13 cellular contexts compared by ENCODE assay signal in the genomic region with DNA sequence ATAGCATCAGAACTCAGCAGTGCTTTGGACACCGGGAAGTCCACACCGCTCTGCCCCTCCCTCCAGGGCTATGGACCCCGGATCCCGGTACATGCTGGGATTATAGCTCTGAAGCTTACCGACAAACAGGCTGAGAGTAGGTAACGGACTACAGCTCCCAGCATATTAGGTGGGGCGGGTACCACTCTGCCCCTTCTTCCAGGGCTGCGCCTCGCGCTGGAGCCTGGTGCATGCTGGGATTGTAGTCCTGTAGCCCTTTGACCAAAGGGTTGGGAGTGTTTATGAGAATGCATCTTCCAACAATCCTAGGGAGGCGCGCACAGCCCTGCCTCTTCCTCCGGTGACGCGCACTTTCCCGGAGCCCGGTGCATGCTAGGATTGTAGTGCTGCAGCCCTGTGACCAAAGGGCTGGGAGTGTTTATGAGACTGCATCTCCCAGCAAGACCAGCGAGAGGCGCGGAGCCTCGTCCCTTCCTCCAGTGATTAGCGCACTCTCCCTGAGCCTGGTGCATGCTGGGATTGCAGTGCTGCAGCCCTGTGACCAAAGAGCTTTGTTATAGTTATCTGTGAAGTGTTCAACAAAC. TPM values are rescaled to one million over a fixed set of nuclear protein-coding genes. Genes with fewer than 3 reads are reported as not detected.
A peak's percentile ranks its signal among the peaks of the same experiment; 100 is the strongest.
DNase-seq lines count a peak whose midpoint lies in the region; ATAC-seq, FAIRE-seq and TF ChIP-seq lines count a peak whose summit lies in the region.
"Not testable (repeated sequence)": the region's sequence is repeated elsewhere in the genome, so short reads cannot be mapped to it uniquely, and the experiment has no call there.
"Had no signal": no experiment of that assay in that cellular context is flagged by ENCODE, and none has a peak within 500 bp of the region (broad histone marks: within the 10 kb centered on the region; RNA-seq: fewer than 3 reads in every experiment).

No MANE protein-coding gene starts in this region.

- not testable (repeated sequence) for H3K27ac Mint-ChIP-seq in Calu3 (ENCODE audit: unreplicated experiment); activated naive CD4-positive, alpha-beta T cell treated with anti-CD3 and anti-CD28 coated beads, Interleukin-2, amount 10 ng/mL, durations not matched to agents 7 days and 5 days; glutamatergic neuron (ENCODE audit: unreplicated experiment)

- intact Hi-C loops in Calu3 (cut with micrococcal nuclease; ENCODE audit: unreplicated experiment); kidney (cut with DNase I); pancreas (cut with DNase I): not testable (repeated sequence)

- not testable (repeated sequence) for H3K27me3 ChIP-seq in MG63, pancreas

- TF ChIP-seq CTCF in Calu3 (IDR thresholded peaks at IDR 0.05; ENCODE audit: unreplicated experiment); glutamatergic neuron (IDR thresholded peaks at IDR 0.05; ENCODE audit: partially characterized antibody, unreplicated experiment); kidney (IDR thresholded peaks at IDR 0.05; ENCODE audit: borderline replicate concordance, extremely low read depth, insufficient read depth); pancreas (IDR thresholded peaks at IDR 0.05): not testable (repeated sequence)

- H3K4me3 ChIP-seq in MG63; kidney (ENCODE audit: low read length in 2 of 2); pancreas: not testable (repeated sequence)

- not testable (repeated sequence) for H3K9me3 ChIP-seq in MG63; kidney (ENCODE audit: control insufficient read depth in 1 of 2, low read length in 2 of 2); pancreas

- FAIRE-seq in kidney (lab: Jason Lieb, UNC): not testable (repeated sequence)
- FAIRE-seq in pancreas (lab: Jason Lieb, UNC): peak; percentile 26

- H3K9me3 Mint-ChIP-seq in Calu3 (ENCODE audit: low read depth, unreplicated experiment); activated naive CD4-positive, alpha-beta T cell treated with anti-CD3 and anti-CD28 coated beads, Interleukin-2, amount 10 ng/mL, durations not matched to agents 7 days and 5 days; glutamatergic neuron (ENCODE audit: unreplicated experiment): not testable (repeated sequence)

- CTCF ChIA-PET in Calu3 (lab: Charles Lee); activated naive CD4-positive, alpha-beta T cell treated with anti-CD3 and anti-CD28 coated beads, Interleukin-2, amount 10 ng/mL, durations not matched to agents 7 days and 5 days (lab: Charles Lee): not testable (repeated sequence)

- BruUV-seq in Calu3 (replicated peaks; lab: Mats Ljungman, UMichigan): not testable (repeated sequence)

- peak in 1 of 4 donors; percentile 36 for ATAC-seq in pancreas

- H3K4me1 Mint-ChIP-seq in Calu3 (ENCODE audit: low read depth, unreplicated experiment); activated naive CD4-positive, alpha-beta T cell treated with anti-CD3 and anti-CD28 coated beads, Interleukin-2, amount 10 ng/mL, durations not matched to agents 7 days and 5 days; glutamatergic neuron (ENCODE audit: low read depth, unreplicated experiment): not testable (repeated sequence)

- 12 to 41% methylated on average over 5 of the region's 22 CpGs for WGBS in pancreas, 2 donors

- DNase-seq in Calu3 (peak; percentile 46), MG63 (peak; percentile 34), glutamatergic neuron (peak; percentile 32), kidney (peak; percentile 71), pancreas (peak in 5 of 6 donors; percentile 28 to 64 (median 34))
- peak; percentile 4 for DNase-seq in activated CD4-positive, alpha-beta T cell treated with anti-CD3 and anti-CD28 coated beads, Interleukin-2, amount 50 U/mL, for 1 hour
- DNase-seq in activated naive CD4-positive, alpha-beta T cell treated with anti-CD3 and anti-CD28 coated beads, Interleukin-2, amount 10 ng/mL, durations not matched to agents 7 days and 5 days: peak; percentile 38

- not testable (repeated sequence) for H3K27me3 Mint-ChIP-seq in Calu3 (ENCODE audit: unreplicated experiment); activated naive CD4-positive, alpha-beta T cell treated with anti-CD3 and anti-CD28 coated beads, Interleukin-2, amount 10 ng/mL, durations not matched to agents 7 days and 5 days; glutamatergic neuron (ENCODE audit: unreplicated experiment)

- H3K4me3 Mint-ChIP-seq in Calu3 (ENCODE audit: low read depth, unreplicated experiment); activated naive CD4-positive, alpha-beta T cell treated with anti-CD3 and anti-CD28 coated beads, Interleukin-2, amount 10 ng/mL, durations not matched to agents 7 days and 5 days; glutamatergic neuron (ENCODE audit: unreplicated experiment): not testable (repeated sequence)

- not testable (repeated sequence) for H3K36me3 ChIP-seq in MG63; kidney (ENCODE audit: control insufficient read depth in 1 of 2, insufficient read depth in 2 of 2, low read length in 2 of 2); pancreas

- H3K9ac ChIP-seq in kidney (ENCODE audit: low read length in 2 of 2): not testable (repeated sequence)

- H3K36me3 Mint-ChIP-seq in Calu3 (ENCODE audit: insufficient read depth, unreplicated experiment); activated naive CD4-positive, alpha-beta T cell treated with anti-CD3 and anti-CD28 coated beads, Interleukin-2, amount 10 ng/mL, durations not matched to agents 7 days and 5 days; glutamatergic neuron (ENCODE audit: unreplicated experiment): not testable (repeated sequence)

- H3K27ac ChIP-seq in kidney (ENCODE audit: low read depth in 2 of 2, low read length in 2 of 2); pancreas: not testable (repeated sequence)

- H3K4me1 ChIP-seq in kidney (ENCODE audit: control insufficient read depth in 1 of 2, insufficient read depth in 1 of 2, low read depth in 1 of 2, low read length in 2 of 2); pancreas: not testable (repeated sequence)

RNA-seq across cellular contexts. Expression of gene FRG2B, which starts 22.4 kb away (rescaled TPM):
- not detected in 2 replicates for total RNA-seq in Calu3 (2022)
- not detected in 2 replicates for total RNA-seq in MG63 (2014; rRNA removed; shearing (Covaris generic); ENCODE audit: low replicate concordance)
- total RNA-seq in glutamatergic neuron (ENCODE audit: unreplicated experiment): not detected
- not detected for total RNA-seq in kidney
- polyA plus RNA-seq in kidney (ENCODE audit: insufficient read depth, low read depth, low replicate concordance): 0.97 TPM
- total RNA-seq in pancreas: not detected
- not detected for polyA plus RNA-seq in pancreas
- total RNA-seq: Caco-2; CD4-positive, alpha-beta memory T cell; G401; GM23248; NCI-H460; PC-3 had no signal
- polyA plus RNA-seq: CD4-positive, alpha-beta memory T cell; GM23248 had no signal

Comparison
In these comparisons a context has a peak if more than half of its experiments do, and no peak if none do; other contexts are left out.
1. DNase-seq: peak in every context shown above with its lines; median percentile 71 in kidney; 46 in Calu3; 38 in activated naive CD4-positive, alpha-beta T cell treated with anti-CD3 and anti-CD28 coated beads, Interleukin-2, amount 10 ng/mL, durations not matched to agents 7 days and 5 days; 34 in MG63; 34 in pancreas; 32 in glutamatergic neuron; 4 in activated CD4-positive, alpha-beta T cell treated with anti-CD3 and anti-CD28 coated beads, Interleukin-2, amount 50 U/mL, for 1 hour.